3 cellular contexts compared by ENCODE assay signal in the genomic region with DNA sequence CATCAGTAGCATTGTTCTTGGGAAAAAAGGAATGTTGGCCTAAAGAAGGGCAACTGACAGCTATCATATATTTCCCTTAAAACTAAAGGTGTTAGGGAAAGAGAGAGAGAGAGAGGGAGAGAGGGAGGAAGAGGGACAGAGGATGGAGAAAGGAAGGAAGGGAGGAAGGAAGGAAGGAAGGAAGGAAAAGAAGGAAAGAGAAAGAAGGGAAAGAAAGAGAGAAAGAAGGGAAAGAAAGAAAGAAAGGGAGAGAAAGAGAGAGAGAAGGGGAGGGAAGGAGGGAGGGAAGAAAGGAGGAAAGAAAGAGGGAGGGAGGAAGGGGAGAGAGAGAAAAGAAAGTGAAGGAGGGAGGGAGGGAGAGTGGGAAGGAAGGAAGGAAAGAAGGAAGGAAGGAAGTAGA.
TF ChIP-seq lines count a peak whose summit lies in the region.

No MANE protein-coding gene starts in this region.

TF ChIP-seq in HepG2, 621 proteins besides CTCF, POLR2A, EP300 and RAD21:
- TF ChIP-seq FOXK2 (IDR thresholded peaks at IDR 0.05) (0 out of 2 replicates have a peak, but pooled peaks have one; percentile 30), HOXA3 (CRISPR knock-in tag; IDR thresholded peaks at IDR 0.05) (no peak), NKX3-1 (CRISPR knock-in tag; IDR thresholded peaks at IDR 0.05) (no peak), ZNF530 (CRISPR knock-in tag; IDR thresholded peaks at IDR 0.05; ENCODE audit: low read depth) (no peak), PCBP2 (optimal IDR thresholded peaks at IDR 0.05; ENCODE audit: low read depth, low read length, poor library complexity, severe bottlenecking) (peak; percentile 64)
- TF ChIP-seq, protein P1, sequence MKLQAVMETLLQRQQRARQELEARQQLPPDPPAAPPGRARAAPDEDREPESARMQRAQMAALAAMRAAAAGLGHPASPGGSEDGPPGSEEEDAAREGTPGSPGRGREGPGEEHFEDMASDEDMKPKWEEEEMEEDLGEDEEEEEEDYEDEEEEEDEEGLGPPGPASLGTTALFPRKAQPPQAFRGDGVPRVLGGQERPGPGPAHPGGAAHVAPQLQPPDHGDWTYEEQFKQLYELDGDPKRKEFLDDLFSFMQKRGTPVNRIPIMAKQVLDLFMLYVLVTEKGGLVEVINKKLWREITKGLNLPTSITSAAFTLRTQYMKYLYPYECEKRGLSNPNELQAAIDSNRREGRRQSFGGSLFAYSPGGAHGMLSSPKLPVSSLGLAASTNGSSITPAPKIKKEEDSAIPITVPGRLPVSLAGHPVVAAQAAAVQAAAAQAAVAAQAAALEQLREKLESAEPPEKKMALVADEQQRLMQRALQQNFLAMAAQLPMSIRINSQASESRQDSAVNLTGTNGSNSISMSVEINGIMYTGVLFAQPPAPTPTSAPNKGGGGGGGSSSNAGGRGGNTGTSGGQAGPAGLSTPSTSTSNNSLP (IDR thresholded peaks at IDR 0.05; ENCODE audit: low read depth, low read length): no peak
- TF ChIP-seq, protein P2, sequence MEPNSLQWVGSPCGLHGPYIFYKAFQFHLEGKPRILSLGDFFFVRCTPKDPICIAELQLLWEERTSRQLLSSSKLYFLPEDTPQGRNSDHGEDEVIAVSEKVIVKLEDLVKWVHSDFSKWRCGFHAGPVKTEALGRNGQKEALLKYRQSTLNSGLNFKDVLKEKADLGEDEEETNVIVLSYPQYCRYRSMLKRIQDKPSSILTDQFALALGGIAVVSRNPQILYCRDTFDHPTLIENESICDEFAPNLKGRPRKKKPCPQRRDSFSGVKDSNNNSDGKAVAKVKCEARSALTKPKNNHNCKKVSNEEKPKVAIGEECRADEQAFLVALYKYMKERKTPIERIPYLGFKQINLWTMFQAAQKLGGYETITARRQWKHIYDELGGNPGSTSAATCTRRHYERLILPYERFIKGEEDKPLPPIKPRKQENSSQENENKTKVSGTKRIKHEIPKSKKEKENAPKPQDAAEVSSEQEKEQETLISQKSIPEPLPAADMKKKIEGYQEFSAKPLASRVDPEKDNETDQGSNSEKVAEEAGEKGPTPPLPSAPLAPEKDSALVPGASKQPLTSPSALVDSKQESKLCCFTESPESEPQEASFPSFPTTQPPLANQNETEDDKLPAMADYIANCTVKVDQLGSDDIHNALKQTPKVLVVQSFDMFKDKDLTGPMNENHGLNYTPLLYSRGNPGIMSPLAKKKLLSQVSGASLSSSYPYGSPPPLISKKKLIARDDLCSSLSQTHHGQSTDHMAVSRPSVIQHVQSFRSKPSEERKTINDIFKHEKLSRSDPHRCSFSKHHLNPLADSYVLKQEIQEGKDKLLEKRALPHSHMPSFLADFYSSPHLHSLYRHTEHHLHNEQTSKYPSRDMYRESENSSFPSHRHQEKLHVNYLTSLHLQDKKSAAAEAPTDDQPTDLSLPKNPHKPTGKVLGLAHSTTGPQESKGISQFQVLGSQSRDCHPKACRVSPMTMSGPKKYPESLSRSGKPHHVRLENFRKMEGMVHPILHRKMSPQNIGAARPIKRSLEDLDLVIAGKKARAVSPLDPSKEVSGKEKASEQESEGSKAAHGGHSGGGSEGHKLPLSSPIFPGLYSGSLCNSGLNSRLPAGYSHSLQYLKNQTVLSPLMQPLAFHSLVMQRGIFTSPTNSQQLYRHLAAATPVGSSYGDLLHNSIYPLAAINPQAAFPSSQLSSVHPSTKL (CRISPR knock-in tag; IDR thresholded peaks at IDR 0.05): no peak

TF ChIP-seq in HEK293, 187 proteins besides CTCF, POLR2A, EP300 and RAD21:
- TF ChIP-seq ZNF596 (tag by site-specific recombination; IDR thresholded peaks at IDR 0.05) (0 out of 2 replicates have a peak, but pooled peaks have one; percentile 18), ZNF600 (tag by site-specific recombination; IDR thresholded peaks at IDR 0.05) (no peak), PRDM1 (tag by site-specific recombination; IDR thresholded peaks at IDR 0.05) (peak; percentile 90), MEIS1 (CRISPR knock-in tag; IDR thresholded peaks at IDR 0.05; ENCODE audit: borderline replicate concordance) (no peak), ZSCAN30 (tag by site-specific recombination; IDR thresholded peaks at IDR 0.05) (no peak), ZNF366 (tag by site-specific recombination; conservative IDR thresholded peaks at IDR 0.05) (peak; percentile 88), ZNF76 (tag by site-specific recombination; IDR thresholded peaks at IDR 0.05; ENCODE audit: borderline replicate concordance, low read depth) (no peak)
- TF ChIP-seq, protein P3, sequence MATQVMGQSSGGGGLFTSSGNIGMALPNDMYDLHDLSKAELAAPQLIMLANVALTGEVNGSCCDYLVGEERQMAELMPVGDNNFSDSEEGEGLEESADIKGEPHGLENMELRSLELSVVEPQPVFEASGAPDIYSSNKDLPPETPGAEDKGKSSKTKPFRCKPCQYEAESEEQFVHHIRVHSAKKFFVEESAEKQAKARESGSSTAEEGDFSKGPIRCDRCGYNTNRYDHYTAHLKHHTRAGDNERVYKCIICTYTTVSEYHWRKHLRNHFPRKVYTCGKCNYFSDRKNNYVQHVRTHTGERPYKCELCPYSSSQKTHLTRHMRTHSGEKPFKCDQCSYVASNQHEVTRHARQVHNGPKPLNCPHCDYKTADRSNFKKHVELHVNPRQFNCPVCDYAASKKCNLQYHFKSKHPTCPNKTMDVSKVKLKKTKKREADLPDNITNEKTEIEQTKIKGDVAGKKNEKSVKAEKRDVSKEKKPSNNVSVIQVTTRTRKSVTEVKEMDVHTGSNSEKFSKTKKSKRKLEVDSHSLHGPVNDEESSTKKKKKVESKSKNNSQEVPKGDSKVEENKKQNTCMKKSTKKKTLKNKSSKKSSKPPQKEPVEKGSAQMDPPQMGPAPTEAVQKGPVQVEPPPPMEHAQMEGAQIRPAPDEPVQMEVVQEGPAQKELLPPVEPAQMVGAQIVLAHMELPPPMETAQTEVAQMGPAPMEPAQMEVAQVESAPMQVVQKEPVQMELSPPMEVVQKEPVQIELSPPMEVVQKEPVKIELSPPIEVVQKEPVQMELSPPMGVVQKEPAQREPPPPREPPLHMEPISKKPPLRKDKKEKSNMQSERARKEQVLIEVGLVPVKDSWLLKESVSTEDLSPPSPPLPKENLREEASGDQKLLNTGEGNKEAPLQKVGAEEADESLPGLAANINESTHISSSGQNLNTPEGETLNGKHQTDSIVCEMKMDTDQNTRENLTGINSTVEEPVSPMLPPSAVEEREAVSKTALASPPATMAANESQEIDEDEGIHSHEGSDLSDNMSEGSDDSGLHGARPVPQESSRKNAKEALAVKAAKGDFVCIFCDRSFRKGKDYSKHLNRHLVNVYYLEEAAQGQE (tag by site-specific recombination; IDR thresholded peaks at IDR 0.05): no peak
- TF ChIP-seq, protein P4, sequence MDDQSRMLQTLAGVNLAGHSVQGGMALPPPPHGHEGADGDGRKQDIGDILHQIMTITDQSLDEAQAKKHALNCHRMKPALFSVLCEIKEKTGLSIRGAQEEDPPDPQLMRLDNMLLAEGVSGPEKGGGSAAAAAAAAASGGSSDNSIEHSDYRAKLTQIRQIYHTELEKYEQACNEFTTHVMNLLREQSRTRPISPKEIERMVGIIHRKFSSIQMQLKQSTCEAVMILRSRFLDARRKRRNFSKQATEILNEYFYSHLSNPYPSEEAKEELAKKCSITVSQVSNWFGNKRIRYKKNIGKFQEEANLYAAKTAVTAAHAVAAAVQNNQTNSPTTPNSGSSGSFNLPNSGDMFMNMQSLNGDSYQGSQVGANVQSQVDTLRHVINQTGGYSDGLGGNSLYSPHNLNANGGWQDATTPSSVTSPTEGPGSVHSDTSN (CRISPR knock-in tag; IDR thresholded peaks at IDR 0.05): no peak

TF ChIP-seq in K562, 482 proteins besides CTCF, POLR2A, EP300 and RAD21:
- no peak for TF ChIP-seq DDX20 (tag; IDR thresholded peaks at IDR 0.05; ENCODE audit: low read depth)
- no peak for TF ChIP-seq C11orf30 (IDR thresholded peaks at IDR 0.05; ENCODE audit: low read depth)
- TF ChIP-seq GTF2A2 (tag; IDR thresholded peaks at IDR 0.05): no peak
- no peak for TF ChIP-seq ZFPM2 (CRISPR knock-in tag; IDR thresholded peaks at IDR 0.05)
- TF ChIP-seq TAF1 (IDR thresholded peaks at IDR 0.05; ENCODE audit: control insufficient read depth, extremely low read depth, insufficient read depth, low read length, severe bottlenecking): no peak
- no peak for TF ChIP-seq ZNF584 (CRISPR knock-in tag; IDR thresholded peaks at IDR 0.05; ENCODE audit: low read depth)
- TF ChIP-seq, protein P5, sequence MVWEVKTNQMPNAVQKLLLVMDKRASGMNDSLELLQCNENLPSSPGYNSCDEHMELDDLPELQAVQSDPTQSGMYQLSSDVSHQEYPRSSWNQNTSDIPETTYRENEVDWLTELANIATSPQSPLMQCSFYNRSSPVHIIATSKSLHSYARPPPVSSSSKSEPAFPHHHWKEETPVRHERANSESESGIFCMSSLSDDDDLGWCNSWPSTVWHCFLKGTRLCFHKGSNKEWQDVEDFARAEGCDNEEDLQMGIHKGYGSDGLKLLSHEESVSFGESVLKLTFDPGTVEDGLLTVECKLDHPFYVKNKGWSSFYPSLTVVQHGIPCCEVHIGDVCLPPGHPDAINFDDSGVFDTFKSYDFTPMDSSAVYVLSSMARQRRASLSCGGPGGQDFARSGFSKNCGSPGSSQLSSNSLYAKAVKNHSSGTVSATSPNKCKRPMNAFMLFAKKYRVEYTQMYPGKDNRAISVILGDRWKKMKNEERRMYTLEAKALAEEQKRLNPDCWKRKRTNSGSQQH (CRISPR knock-in tag; IDR thresholded peaks at IDR 0.05): peak; percentile 66; the same call in 1 of the 2 replicates
- TF ChIP-seq, protein P6, sequence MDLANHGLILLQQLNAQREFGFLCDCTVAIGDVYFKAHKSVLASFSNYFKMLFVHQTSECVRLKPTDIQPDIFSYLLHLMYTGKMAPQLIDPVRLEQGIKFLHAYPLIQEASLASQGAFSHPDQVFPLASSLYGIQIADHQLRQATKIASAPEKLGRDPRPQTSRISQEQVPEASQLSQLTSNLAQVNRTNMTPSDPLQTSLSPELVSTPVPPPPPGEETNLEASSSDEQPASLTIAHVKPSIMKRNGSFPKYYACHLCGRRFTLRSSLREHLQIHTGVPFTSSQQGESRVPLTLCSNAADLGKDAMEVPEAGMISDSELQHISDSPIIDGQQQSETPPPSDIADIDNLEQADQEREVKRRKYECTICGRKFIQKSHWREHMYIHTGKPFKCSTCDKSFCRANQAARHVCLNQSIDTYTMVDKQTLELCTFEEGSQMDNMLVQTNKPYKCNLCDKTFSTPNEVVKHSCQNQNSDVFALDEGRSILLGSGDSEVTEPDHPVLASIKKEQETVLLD (IDR thresholded peaks at IDR 0.05): no peak
- TF ChIP-seq ATF7 (IDR thresholded peaks at IDR 0.05): no peak
- no peak for TF ChIP-seq KAT8 (IDR thresholded peaks at IDR 0.05; ENCODE audit: low read depth)
- TF ChIP-seq, protein P7, sequence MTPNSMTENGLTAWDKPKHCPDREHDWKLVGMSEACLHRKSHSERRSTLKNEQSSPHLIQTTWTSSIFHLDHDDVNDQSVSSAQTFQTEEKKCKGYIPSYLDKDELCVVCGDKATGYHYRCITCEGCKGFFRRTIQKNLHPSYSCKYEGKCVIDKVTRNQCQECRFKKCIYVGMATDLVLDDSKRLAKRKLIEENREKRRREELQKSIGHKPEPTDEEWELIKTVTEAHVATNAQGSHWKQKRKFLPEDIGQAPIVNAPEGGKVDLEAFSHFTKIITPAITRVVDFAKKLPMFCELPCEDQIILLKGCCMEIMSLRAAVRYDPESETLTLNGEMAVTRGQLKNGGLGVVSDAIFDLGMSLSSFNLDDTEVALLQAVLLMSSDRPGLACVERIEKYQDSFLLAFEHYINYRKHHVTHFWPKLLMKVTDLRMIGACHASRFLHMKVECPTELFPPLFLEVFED (CRISPR knock-in tag; conservative IDR thresholded peaks at IDR 0.05): 0 out of 2 replicates have a peak, but pooled peaks have one; percentile 26
- no peak for TF ChIP-seq NRF1 (conservative IDR thresholded peaks at IDR 0.05 in 1 of 2, IDR thresholded peaks at IDR 0.05 in 1 of 2)
- no peak for TF ChIP-seq MAFF (IDR thresholded peaks at IDR 0.05; ENCODE audit: low read length)
- TF ChIP-seq ZNF436 (CRISPR knock-in tag; IDR thresholded peaks at IDR 0.05): no peak
- TF ChIP-seq YBX1 (IDR thresholded peaks at IDR 0.05): no peak
- TF ChIP-seq HMG20B (CRISPR knock-in tag; IDR thresholded peaks at IDR 0.05): no peak
- TF ChIP-seq, protein P8, sequence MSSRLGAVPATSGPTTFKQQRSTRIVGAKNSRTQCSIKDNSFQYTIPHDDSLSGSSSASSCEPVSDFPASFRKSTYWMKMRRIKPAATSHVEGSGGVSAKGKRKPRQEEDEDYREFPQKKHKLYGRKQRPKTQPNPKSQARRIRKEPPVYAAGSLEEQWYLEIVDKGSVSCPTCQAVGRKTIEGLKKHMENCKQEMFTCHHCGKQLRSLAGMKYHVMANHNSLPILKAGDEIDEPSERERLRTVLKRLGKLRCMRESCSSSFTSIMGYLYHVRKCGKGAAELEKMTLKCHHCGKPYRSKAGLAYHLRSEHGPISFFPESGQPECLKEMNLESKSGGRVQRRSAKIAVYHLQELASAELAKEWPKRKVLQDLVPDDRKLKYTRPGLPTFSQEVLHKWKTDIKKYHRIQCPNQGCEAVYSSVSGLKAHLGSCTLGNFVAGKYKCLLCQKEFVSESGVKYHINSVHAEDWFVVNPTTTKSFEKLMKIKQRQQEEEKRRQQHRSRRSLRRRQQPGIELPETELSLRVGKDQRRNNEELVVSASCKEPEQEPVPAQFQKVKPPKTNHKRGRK (tag; IDR thresholded peaks at IDR 0.05): 0 out of 2 replicates have a peak, but pooled peaks have one; percentile 55
- TF ChIP-seq, protein P9, sequence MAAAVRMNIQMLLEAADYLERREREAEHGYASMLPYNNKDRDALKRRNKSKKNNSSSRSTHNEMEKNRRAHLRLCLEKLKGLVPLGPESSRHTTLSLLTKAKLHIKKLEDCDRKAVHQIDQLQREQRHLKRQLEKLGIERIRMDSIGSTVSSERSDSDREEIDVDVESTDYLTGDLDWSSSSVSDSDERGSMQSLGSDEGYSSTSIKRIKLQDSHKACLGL (CRISPR knock-in tag; IDR thresholded peaks at IDR 0.05; ENCODE audit: borderline replicate concordance, poor library complexity, severe bottlenecking): no peak
- TF ChIP-seq, protein P10, sequence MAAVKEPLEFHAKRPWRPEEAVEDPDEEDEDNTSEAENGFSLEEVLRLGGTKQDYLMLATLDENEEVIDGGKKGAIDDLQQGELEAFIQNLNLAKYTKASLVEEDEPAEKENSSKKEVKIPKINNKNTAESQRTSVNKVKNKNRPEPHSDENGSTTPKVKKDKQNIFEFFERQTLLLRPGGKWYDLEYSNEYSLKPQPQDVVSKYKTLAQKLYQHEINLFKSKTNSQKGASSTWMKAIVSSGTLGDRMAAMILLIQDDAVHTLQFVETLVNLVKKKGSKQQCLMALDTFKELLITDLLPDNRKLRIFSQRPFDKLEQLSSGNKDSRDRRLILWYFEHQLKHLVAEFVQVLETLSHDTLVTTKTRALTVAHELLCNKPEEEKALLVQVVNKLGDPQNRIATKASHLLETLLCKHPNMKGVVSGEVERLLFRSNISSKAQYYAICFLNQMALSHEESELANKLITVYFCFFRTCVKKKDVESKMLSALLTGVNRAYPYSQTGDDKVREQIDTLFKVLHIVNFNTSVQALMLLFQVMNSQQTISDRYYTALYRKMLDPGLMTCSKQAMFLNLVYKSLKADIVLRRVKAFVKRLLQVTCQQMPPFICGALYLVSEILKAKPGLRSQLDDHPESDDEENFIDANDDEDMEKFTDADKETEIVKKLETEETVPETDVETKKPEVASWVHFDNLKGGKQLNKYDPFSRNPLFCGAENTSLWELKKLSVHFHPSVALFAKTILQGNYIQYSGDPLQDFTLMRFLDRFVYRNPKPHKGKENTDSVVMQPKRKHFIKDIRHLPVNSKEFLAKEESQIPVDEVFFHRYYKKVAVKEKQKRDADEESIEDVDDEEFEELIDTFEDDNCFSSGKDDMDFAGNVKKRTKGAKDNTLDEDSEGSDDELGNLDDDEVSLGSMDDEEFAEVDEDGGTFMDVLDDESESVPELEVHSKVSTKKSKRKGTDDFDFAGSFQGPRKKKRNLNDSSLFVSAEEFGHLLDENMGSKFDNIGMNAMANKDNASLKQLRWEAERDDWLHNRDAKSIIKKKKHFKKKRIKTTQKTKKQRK (IDR thresholded peaks at IDR 0.05; ENCODE audit: borderline replicate concordance, low read depth, low read length): no peak
- 0 out of 2 replicates have a peak, but pooled peaks have one; percentile 23 for TF ChIP-seq ELF4 (CRISPR knock-in tag; IDR thresholded peaks at IDR 0.05)
